13 cellular contexts compared by ENCODE assay signal in genomic region chr13:98343461-98343860, GRCh38.
DNase-seq lines count a peak whose midpoint lies in the region; ATAC-seq and TF ChIP-seq lines count a peak whose summit lies in the region.
"Had no signal": no experiment of that assay in that cellular context is flagged by ENCODE, and none has a peak within 500 bp of the region (broad histone marks: within the 10 kb centered on the region; RNA-seq: fewer than 3 reads in every experiment).

No MANE protein-coding gene starts in this region.

- H4K91ac ChIP-seq in H9 (ENCODE audit: insufficient read length, low read depth, low read length), result no peak overlapping the region

- no peak overlapping the region for H3K4me2 ChIP-seq in H9 (ENCODE audit: insufficient read depth, insufficient read length, low read length)

- H2BK15ac ChIP-seq in H9 (ENCODE audit: low read depth, low read length), result no peak overlapping the region

- H3K27me3 Mint-ChIP-seq in H9 (ENCODE audit: low read depth), result no peaks in the 10 kb centered on the region
- no peaks in the 10 kb centered on the region for H3K27me3 Mint-ChIP-seq in osteocyte (ENCODE audit: unreplicated experiment)

- intact Hi-C loops in head of caudate nucleus (cut with DNase I), result no loop called here

- no peaks in the 10 kb centered on the region for H3K27me3 ChIP-seq in H9 (ENCODE audit: insufficient read depth, low read length)

- no peaks in the 10 kb centered on the region for H3K9me3 Mint-ChIP-seq in H9
- no peaks in the 10 kb centered on the region for H3K9me3 Mint-ChIP-seq in osteocyte (ENCODE audit: unreplicated experiment)
- H3K9me3 Mint-ChIP-seq: CD14-positive monocyte had no signal

- H2BK20ac ChIP-seq in H9 (ENCODE audit: low read depth, low read length, poor library complexity, severe bottlenecking), result no peak overlapping the region

- TF ChIP-seq CTCF in H9 (conservative IDR thresholded peaks at IDR 0.05), result no peak
- no peak for TF ChIP-seq CTCF in osteocyte (IDR thresholded peaks at IDR 0.05)

- WGBS in H9 (ENCODE audit: extremely low coverage, insufficient read length, low lambda C conversion rate), result no CpG with 5 or more reads among the region's 10 CpGs

- no peaks in the 10 kb centered on the region for H3K23me2 ChIP-seq in H9 (ENCODE audit: insufficient read length, low read depth, low read length, poor library complexity, severe bottlenecking)

- no peak overlapping the region for H4K8ac ChIP-seq in H9 (replicated peaks; ENCODE audit: insufficient read length, low read depth, low read length)

- H3K14ac ChIP-seq in H9 (ENCODE audit: insufficient read depth, low read length), result peak overlapping the region; percentile 36; the same call in 1 of the 2 replicates

- no peaks in the 10 kb centered on the region for H3K79me2 ChIP-seq in H9 (ENCODE audit: insufficient read depth, low read length)

- H2BK5ac ChIP-seq in H9 (ENCODE audit: insufficient read length, low read length), result no peak overlapping the region

- H2AFZ ChIP-seq in H9 (ENCODE audit: low read length), result no peak overlapping the region

- no peak overlapping the region for H3K4ac ChIP-seq in H9 (ENCODE audit: low read depth, low read length)

- H3T11ph ChIP-seq in H9 (ENCODE audit: low read length), result no peak overlapping the region

- H2BK12ac ChIP-seq in H9 (ENCODE audit: insufficient read length, low read depth, low read length), result no peak overlapping the region

- ATAC-seq in GM19455 (IDR thresholded peaks at IDR 0.05; ENCODE audit: unreplicated experiment), result no peak

- no peak overlapping the region for H2BK120ac ChIP-seq in H9 (ENCODE audit: low read depth, low read length, poor library complexity, severe bottlenecking)

- no peaks in the 10 kb centered on the region; a peak in 2 of 7 replicates for H3K36me3 Mint-ChIP-seq in H9 (ENCODE audit: insufficient read depth in 1 of 3, low read depth in 3 of 3)
- H3K36me3 Mint-ChIP-seq in osteocyte (ENCODE audit: unreplicated experiment), result peaks cover 33% of the 10 kb centered on the region
- H3K36me3 Mint-ChIP-seq: CD14-positive monocyte, IgD-negative memory B cell had no signal

- H3K27ac ChIP-seq in H9 (ENCODE audit: insufficient read length, low read depth, low read length), result no peak overlapping the region

- H3K4me3 Mint-ChIP-seq in H9 (no peak overlapping the region), osteocyte (ENCODE audit: unreplicated experiment) (no peak overlapping the region)
- H3K4me3 Mint-ChIP-seq: IgD-negative memory B cell had no signal

- H4K5ac ChIP-seq in H9 (ENCODE audit: insufficient read length, low read depth, low read length), result no peak overlapping the region

- H3K23ac ChIP-seq in H9 (ENCODE audit: insufficient read length, low read depth, low read length), result no peak overlapping the region

- peaks cover 26 to 38% of the 10 kb centered on the region in 2 experiments for H3K4me1 Mint-ChIP-seq in H9
- peaks cover 26% of the 10 kb centered on the region for H3K4me1 Mint-ChIP-seq in osteocyte (ENCODE audit: unreplicated experiment)
- H3K4me1 Mint-ChIP-seq: CD14-positive monocyte, IgD-negative memory B cell had no signal

- H2AK5ac ChIP-seq in H9 (ENCODE audit: insufficient read length, low read length), result no peak overlapping the region

- H3K18ac ChIP-seq in H9 (ENCODE audit: insufficient read length, low read depth, low read length), result no peak overlapping the region

- H3K56ac ChIP-seq in H9 (ENCODE audit: insufficient read length, low read depth, low read length), result no peak overlapping the region

- no peaks in the 10 kb centered on the region; the same call in 1 of the 2 replicates for H3K4me1 ChIP-seq in H9 (ENCODE audit: insufficient read depth, low read length)

- DNase-seq in H9 (no peak), NCI-H1417 treated with DMSO at 0.1 percent for 48 hours (lab: John Stamatoyannopoulos, UW) (peak; percentile 36), head of caudate nucleus (peak in 37 of 42 donors; percentile 14 to 83 (median 51)), osteocyte (ENCODE audit: extremely low spot score, unreplicated experiment) (peak; percentile 57), Ammon's horn (ENCODE audit: low spot score) (no peak), NOMO-1 (lab: John Stamatoyannopoulos, UW; ENCODE audit: unreplicated experiment in 2 of 2) (no peak), DMS79 (lab: John Stamatoyannopoulos, UW) (no peak)
- DNase-seq: DMS53, HCEC 1CT, KG1 had no signal

- H3K9me3 ChIP-seq in H9 (ENCODE audit: control insufficient read depth, low read depth, low read length), result no peaks in the 10 kb centered on the region

- no peaks in the 10 kb centered on the region for H3K79me1 ChIP-seq in H9 (ENCODE audit: insufficient read depth, low read depth, low read length, poor library complexity, severe bottlenecking)

- no peak overlapping the region for H3K9ac ChIP-seq in H9 (ENCODE audit: extremely low read depth, insufficient read length, low read length)

- H4K20me1 ChIP-seq in H9 (ENCODE audit: control insufficient read depth, insufficient read depth, insufficient read length), result no peaks in the 10 kb centered on the region

- peak overlapping the region in 1 of 3 experiments; percentile 36; a peak in 2 of 7 replicates for H3K27ac Mint-ChIP-seq in H9
- H3K27ac Mint-ChIP-seq in osteocyte (ENCODE audit: unreplicated experiment), result peak overlapping the region; percentile 23
- H3K27ac Mint-ChIP-seq: CD14-positive monocyte, IgD-negative memory B cell had no signal

Comparison
In these comparisons a context has a peak if more than half of its experiments do, and no peak if none do; other contexts are left out.
1. DNase-seq: peak in NCI-H1417 treated with DMSO at 0.1 percent for 48 hours (single experiment), head of caudate nucleus (37 of 42) and osteocyte (single experiment); none in H9 (single experiment), Ammon's horn (single experiment), NOMO-1 (0 of 2) and DMS79 (single experiment).